ENCODE assay signal across 14 cellular contexts in genomic region chr1:242146640-242147039, GRCh38.
DNase-seq lines count a peak whose midpoint lies in the region; ATAC-seq and TF ChIP-seq lines count a peak whose summit lies in the region.
"Had no signal": no experiment of that assay in that cellular context is flagged by ENCODE, and none has a peak within 500 bp of the region (broad histone marks: within the 10 kb centered on the region; RNA-seq: fewer than 3 reads in every experiment).

No MANE protein-coding gene starts in this region.

- no peak overlapping the region for H3K14ac ChIP-seq in mesenchymal stem cell (ENCODE audit: low read length in 2 of 2)

- H2BK120ac ChIP-seq in mesenchymal stem cell (ENCODE audit: low read depth, low read length): no peak overlapping the region

- 44% methylated on average over 3 of the region's 3 CpGs for WGBS in mesenchymal stem cell

- H4K91ac ChIP-seq in mesenchymal stem cell (ENCODE audit: low read length): no peak overlapping the region

- H3K79me1 ChIP-seq in mesenchymal stem cell (replicated peaks; ENCODE audit: low read length, poor library complexity, severe bottlenecking): no peaks in the 10 kb centered on the region

- H4K8ac ChIP-seq in mesenchymal stem cell (ENCODE audit: low read length): no peak overlapping the region

- no peak for TF ChIP-seq CTCF in omental fat pad (IDR thresholded peaks at IDR 0.05)

- no peak overlapping the region for H3K18ac ChIP-seq in mesenchymal stem cell (ENCODE audit: low read depth in 1 of 2, low read length in 2 of 2)

- H3K4me3 ChIP-seq in mesenchymal stem cell (ENCODE audit: insufficient read depth in 1 of 2, low read depth in 1 of 2, low read length in 2 of 2): peak overlapping the region in 1 of 2 experiments; percentile 69
- H3K4me3 ChIP-seq: BLaER1 treated with 17β-estradiol and CSF1 and Interleukin-3, amounts not matched to agents 10 nM and 100 nM had no signal

- no peaks in the 10 kb centered on the region for H3K27me3 ChIP-seq in mesenchymal stem cell (ENCODE audit: control insufficient read depth in 1 of 2, insufficient read depth in 1 of 2, low read length in 2 of 2)
- H3K27me3 ChIP-seq: adrenal gland; BLaER1 treated with 17β-estradiol and CSF1 and Interleukin-3, amounts not matched to agents 10 nM and 100 nM had no signal

- no peak overlapping the region for H2BK12ac ChIP-seq in mesenchymal stem cell (ENCODE audit: low read length in 2 of 2)

- no peak overlapping the region for H2BK15ac ChIP-seq in mesenchymal stem cell (ENCODE audit: low read depth, poor library complexity, severe bottlenecking)

- H3K4me2 ChIP-seq in mesenchymal stem cell (ENCODE audit: low read length, poor library complexity, severe bottlenecking): peak overlapping the region; percentile 73

- H3K23ac ChIP-seq in mesenchymal stem cell (ENCODE audit: low read length in 2 of 2): no peak overlapping the region

- no peak overlapping the region for H2AFZ ChIP-seq in mesenchymal stem cell (ENCODE audit: low read depth, low read length)

- peak overlapping the region; percentile 91 for H3K9ac ChIP-seq in mesenchymal stem cell (ENCODE audit: low read length)
- H3K9ac ChIP-seq: BLaER1 treated with 17β-estradiol and CSF1 and Interleukin-3, amounts not matched to agents 10 nM and 100 nM had no signal

- no peak overlapping the region for H3K4ac ChIP-seq in mesenchymal stem cell (ENCODE audit: low read depth in 1 of 2, low read length in 2 of 2)

- H3K4me1 ChIP-seq in mesenchymal stem cell (ENCODE audit: control insufficient read depth, insufficient read depth, low read depth, low read length): no peaks in the 10 kb centered on the region
- H3K4me1 ChIP-seq: adrenal gland; BLaER1 treated with 17β-estradiol and CSF1 and Interleukin-3, amounts not matched to agents 10 nM and 100 nM had no signal

- H3K9me3 ChIP-seq in mesenchymal stem cell (ENCODE audit: control insufficient read depth, low read length): no peaks in the 10 kb centered on the region
- H3K9me3 ChIP-seq: adrenal gland had no signal

- H3K36me3 ChIP-seq in mesenchymal stem cell (ENCODE audit: control insufficient read depth in 1 of 2, insufficient read depth in 2 of 2, low read depth in 1 of 2, low read length in 2 of 2): no peaks in the 10 kb centered on the region
- H3K36me3 ChIP-seq: adrenal gland; BLaER1 treated with 17β-estradiol and CSF1 and Interleukin-3, amounts not matched to agents 10 nM and 100 nM had no signal

- H2BK5ac ChIP-seq in mesenchymal stem cell (ENCODE audit: low read depth, low read length, poor library complexity, severe bottlenecking): no peak overlapping the region

- DNase-seq in EL (peak; percentile 1), OCI-M1 (lab: John Stamatoyannopoulos, UW) (peak; percentile 87), mesenchymal stem cell (no peak), T1000 (lab: John Stamatoyannopoulos, UW) (no peak), DMS 273 treated with DMSO at 0.1 percent for 48 hours (lab: John Stamatoyannopoulos, UW) (no peak), omental fat pad (ENCODE audit: low spot score) (no peak)
- no peak for DNase-seq in stimulated activated CD4-positive, alpha-beta T cell treated with anti-CD3 and anti-CD28 coated beads, Interleukin-12 subunit alpha, Interleukin-12 subunit beta, amount 100 ng/mL, for 4 hours
- DNase-seq: activated CD8-positive, alpha-beta memory T cell treated with anti-CD3 and anti-CD28 coated beads, Interleukin-2, amount 50 U/mL, for 4 hours; adrenal gland; head of caudate nucleus; NCI-H1694 treated with DMSO at 0.1 percent for 48 hours had no signal

- ATAC-seq in HG02759 (IDR thresholded peaks at IDR 0.05; ENCODE audit: unreplicated experiment) (peak; percentile 10), omental fat pad (ENCODE audit: low FRiP score) (no peak)
- ATAC-seq: sciatic nerve had no signal

- no peak overlapping the region for H2AK5ac ChIP-seq in mesenchymal stem cell (ENCODE audit: low read length, severe bottlenecking)

- peak overlapping the region; percentile 81 for H3K27ac ChIP-seq in mesenchymal stem cell (ENCODE audit: low read length, poor library complexity, severe bottlenecking)
- H3K27ac ChIP-seq: adrenal gland; BLaER1 treated with 17β-estradiol and CSF1 and Interleukin-3, amounts not matched to agents 10 nM and 100 nM had no signal

Comparison
In these comparisons a context has a peak if more than half of its experiments do, and no peak if none do; other contexts are left out.
1. DNase-seq: peak in EL (single experiment) and OCI-M1 (single experiment); none in mesenchymal stem cell (single experiment), stimulated activated CD4-positive, alpha-beta T cell treated with anti-CD3 and anti-CD28 coated beads, Interleukin-12 subunit alpha, Interleukin-12 subunit beta, amount 100 ng/mL, for 4 hours (single experiment), T1000 (single experiment), DMS 273 treated with DMSO at 0.1 percent for 48 hours (single experiment) and omental fat pad (single experiment).